ENCODE assay signal across 9 cellular contexts in genomic region chr3:123961508-123961856, GRCh38. TPM values are rescaled to one million over a fixed set of nuclear protein-coding genes. Genes with fewer than 3 reads are reported as not detected.
A peak's percentile ranks its signal among the peaks of the same experiment; 100 is the strongest.
DNase-seq lines count a peak whose midpoint lies in the region; ATAC-seq, FAIRE-seq and TF ChIP-seq lines count a peak whose summit lies in the region.
"Had no signal": no experiment of that assay in that cellular context is flagged by ENCODE, and none has a peak within 500 bp of the region (broad histone marks: within the 10 kb centered on the region; RNA-seq: fewer than 3 reads in every experiment).

No MANE protein-coding gene starts in this region.

- FAIRE-seq in bronchial epithelial cell (lab: Jason Lieb, UNC) = no peak

- H3K9me3 ChIP-seq in HUES48 (ENCODE audit: control insufficient read depth, insufficient read depth, low read length) (no peaks in the 10 kb centered on the region), mucosa of stomach (ENCODE audit: control insufficient read depth, low read length) (no peaks in the 10 kb centered on the region)

- no peak for TF ChIP-seq CTCF in 22Rv1 (IDR thresholded peaks at IDR 0.05)
- TF ChIP-seq CTCF in bronchial epithelial cell (IDR thresholded peaks at IDR 0.05; ENCODE audit: insufficient read depth, low read length, severe bottlenecking) = no peak

- H3K27me3 ChIP-seq in HUES48 (ENCODE audit: control insufficient read depth, insufficient read depth, low read length) (peaks cover 17% of the 10 kb centered on the region), bronchial epithelial cell (ENCODE audit: control insufficient read depth, insufficient read depth, low read length) (no peaks in the 10 kb centered on the region), mucosa of stomach (ENCODE audit: control insufficient read depth, insufficient read depth, low read length) (no peaks in the 10 kb centered on the region)

- DNase-seq in bronchial epithelial cell (ENCODE audit: low read depth) (no peak), SKM-1 (lab: John Stamatoyannopoulos, UW; ENCODE audit: unreplicated experiment) (no peak), NCI-H146 treated with DMSO at 0.1 percent for 48 hours (lab: John Stamatoyannopoulos, UW; ENCODE audit: unreplicated experiment) (no peak)

- H3K4me3 ChIP-seq in HUES48 (ENCODE audit: low read depth, low read length) (peak overlapping the region; percentile 95), bronchial epithelial cell (ENCODE audit: low read depth, low read length) (peak overlapping the region; percentile 83), mucosa of stomach (ENCODE audit: low read length) (no peak overlapping the region)

- H3K27ac ChIP-seq in 22Rv1 (peak overlapping the region; percentile 94), HUES48 (ENCODE audit: low read depth, low read length) (no peak overlapping the region)

- H3K36me3 ChIP-seq in HUES48 (ENCODE audit: control insufficient read depth, insufficient read depth, low read length) (peaks cover 10% of the 10 kb centered on the region), bronchial epithelial cell (ENCODE audit: control insufficient read depth, insufficient read depth, low read length) (no peaks in the 10 kb centered on the region), mucosa of stomach (ENCODE audit: control insufficient read depth, insufficient read depth, low read length) (no peaks in the 10 kb centered on the region)

- peaks cover 6% of the 10 kb centered on the region; the same call in 1 of the 2 replicates for H3K4me1 ChIP-seq in HUES48 (ENCODE audit: control insufficient read depth, insufficient read depth, low read length)
- H3K4me1 ChIP-seq in mucosa of stomach (ENCODE audit: control insufficient read depth, insufficient read depth, low read length) = no peaks in the 10 kb centered on the region

- no peak for ATAC-seq in GM18867 (IDR thresholded peaks at IDR 0.05; ENCODE audit: unreplicated experiment)
- no peak for ATAC-seq in HG02870 (IDR thresholded peaks at IDR 0.05; ENCODE audit: unreplicated experiment)

- no peak overlapping the region for H3K9ac ChIP-seq in HUES48 (ENCODE audit: low read depth, low read length)
- H3K9ac ChIP-seq in mucosa of stomach (ENCODE audit: low read length) = peak overlapping the region; percentile 92

RNA-seq across cellular contexts. Expression of gene CCDC14, which starts 0.5 kb away (rescaled TPM):
- 17.1 and 17.3 TPM in 2 replicates for total RNA-seq in bronchial epithelial cell

RNA-seq across cellular contexts. Expression of gene ROPN1, which starts 30.4 kb away (rescaled TPM):
- not detected in 2 replicates for total RNA-seq in bronchial epithelial cell
- total RNA-seq: M059J had no signal
